33 cellular contexts compared by ENCODE assay signal in genomic region chr1:166340709-166341108, GRCh38.
"Had no signal": no experiment of that assay in that cellular context is flagged by ENCODE, and none has a peak within 500 bp of the region (broad histone marks: within the 10 kb centered on the region; RNA-seq: fewer than 3 reads in every experiment).

No MANE protein-coding gene starts in this region.

- H3K27ac ChIP-seq: adrenal gland, body of pancreas, brain microvascular endothelial cell, breast epithelium, VCaP had no signal

- H3K9me3 ChIP-seq: adrenal gland, body of pancreas had no signal

- H3K27me3 ChIP-seq: adrenal gland, body of pancreas, brain microvascular endothelial cell, breast epithelium had no signal

- H3K4me1 ChIP-seq: adrenal gland, body of pancreas, breast epithelium had no signal

- ATAC-seq: activated CD8-positive, alpha-beta T cell treated with anti-CD3 and anti-CD28 coated beads for 36 hours; activated naive CD4-positive, alpha-beta T cell treated with anti-CD3 and anti-CD28 coated beads, Interleukin-2, amount 50 U/mL, for 72 hours; activated T-cell treated with anti-CD3 and anti-CD28 coated beads, Interleukin-2, amount 50 U/mL, for 4 hours; activated T-cell treated with anti-CD3 and anti-CD28 coated beads, Interleukin-2, amount 50 U/mL, for 72 hours; activated T-helper 17 cell treated with anti-CD3 and anti-CD28 coated beads, Interleukin-2, amount 50 U/mL, for 72 hours; body of pancreas had no signal

- FAIRE-seq: astrocyte had no signal

- DNase-seq: activated B cell treated with CpG ODN at 0.5 μM for 24 hours; activated CD4-positive, alpha-beta memory T cell treated with anti-CD3 and anti-CD28 coated beads for 36 hours; activated CD4-positive, alpha-beta T cell treated with anti-CD3 and anti-CD28 coated beads for 4 hours; activated CD4-positive, alpha-beta T cell treated with anti-CD3 and anti-CD28 coated beads, Interleukin-2, amount 10 ng/mL, durations not matched to agents 24 days and 14 days; activated CD4-positive, alpha-beta T cell treated with anti-CD3 and anti-CD28 coated beads, Interleukin-2, amount 50 U/mL, for 1 hour; activated CD4-positive, alpha-beta T cell treated with anti-CD3 and anti-CD28 coated beads, Interleukin-2, amount 50 U/mL, for 4 hours; activated CD4-positive, CD25-positive, alpha-beta regulatory T cell treated with anti-CD3 and anti-CD28 coated beads, Interleukin-2, amount 50 U/mL, for 72 hours; activated CD8-positive, alpha-beta memory T cell treated with anti-CD3 and anti-CD28 coated beads, Interleukin-2, amount 50 U/mL, for 4 hours; activated CD8-positive, alpha-beta T cell treated with anti-CD3 and anti-CD28 coated beads for 36 hours; activated effector memory CD4-positive, alpha-beta T cell treated with anti-CD3 and anti-CD28 coated beads, Interleukin-2, amount 50 U/mL, for 16 hours; activated gamma-delta T cell treated with Interleukin-2 at 50 U/mL for 16 hours; activated naive CD4-positive, alpha-beta T cell; activated naive CD4-positive, alpha-beta T cell treated with anti-CD3 and anti-CD28 coated beads for 36 hours; activated naive CD4-positive, alpha-beta T cell treated with anti-CD3 and anti-CD28 coated beads, Interleukin-2, amount 50 U/mL, for 16 hours; activated naive CD8-positive, alpha-beta T cell treated with anti-CD3 and anti-CD28 coated beads for 36 hours; activated T-cell treated with anti-CD3 and anti-CD28 coated beads for 4 hours; activated T-cell treated with anti-CD3 and anti-CD28 coated beads, Interleukin-2, amount 50 U/mL, for 1 hour; activated T-cell treated with anti-CD3 and anti-CD28 coated beads, Interleukin-2, amount 50 U/mL, for 4 hours; activated T-cell treated with anti-CD3 and anti-CD28 coated beads, Interleukin-2, amount 50 U/mL, for 72 hours; adrenal gland; amniotic stem cell; aorta; body of pancreas; brain microvascular endothelial cell; central memory CD4-positive, alpha-beta T cell; T-helper 1 cell; T-helper 2 cell; T-helper 9 cell had no signal

- H3K36me3 ChIP-seq: adrenal gland, brain microvascular endothelial cell, breast epithelium had no signal

- H3K4me3 ChIP-seq: adrenal gland, body of pancreas, breast epithelium had no signal
